ENCODE assay signal across 9 cellular contexts in genomic region chrX:2802376-2803090, GRCh38. TPM values are rescaled to one million over a fixed set of nuclear protein-coding genes. Genes with fewer than 3 reads are reported as not detected.
A peak's percentile ranks its signal among the peaks of the same experiment; 100 is the strongest.
DNase-seq lines count a peak whose midpoint lies in the region; ATAC-seq and TF ChIP-seq lines count a peak whose summit lies in the region.
"Not testable (repeated sequence)": the region's sequence is repeated elsewhere in the genome, so short reads cannot be mapped to it uniquely, and the experiment has no call there.
"Had no signal": no experiment of that assay in that cellular context is flagged by ENCODE, and none has a peak within 500 bp of the region (broad histone marks: within the 10 kb centered on the region; RNA-seq: fewer than 3 reads in every experiment).

No MANE protein-coding gene starts in this region.

- peak overlapping the region; percentile 58 for H2BK12ac ChIP-seq in trophoblast cell (ENCODE audit: low read length)

- H3K9me3 ChIP-seq in HUES6 (ENCODE audit: control insufficient read depth, insufficient read depth, low read depth, low read length); SK-N-SH; trophoblast cell (ENCODE audit: insufficient read depth, low read depth, low read length): not testable (repeated sequence)

- peaks cover 23% of the 10 kb centered on the region for H3K4me1 Mint-ChIP-seq in Calu3 (ENCODE audit: low read depth, unreplicated experiment)

- not testable (repeated sequence) for H4K12ac ChIP-seq in trophoblast cell (ENCODE audit: low read depth, low read length)

- peak overlapping the region; percentile 58 for H2BK120ac ChIP-seq in trophoblast cell (ENCODE audit: insufficient read depth, low read length, poor library complexity)

- peaks cover 53% of the 10 kb centered on the region for H3K4me1 ChIP-seq in HUES6 (ENCODE audit: control insufficient read depth, insufficient read depth, low read length)
- not testable (repeated sequence) for H3K4me1 ChIP-seq in SK-N-SH (ENCODE audit: control insufficient read depth in 1 of 2, insufficient read depth in 2 of 2, low read depth in 1 of 2, low read length in 1 of 2)
- peaks cover 13 to 14% of the 10 kb centered on the region in 2 experiments for H3K4me1 ChIP-seq in trophoblast cell (ENCODE audit: control insufficient read depth in 1 of 2, insufficient read depth in 2 of 2, low read length in 2 of 2)

- H3K36me3 Mint-ChIP-seq in Calu3 (ENCODE audit: insufficient read depth, unreplicated experiment) = not testable (repeated sequence)

- not testable (repeated sequence) for H2AK5ac ChIP-seq in trophoblast cell (ENCODE audit: low read length)

- peak overlapping the region; percentile 51 for H4K91ac ChIP-seq in trophoblast cell (ENCODE audit: low read depth, low read length)

- H3K4me3 ChIP-seq in HUES6 (ENCODE audit: low read depth, low read length); SK-N-SH (ENCODE audit: low read depth in 2 of 2, low read length in 1 of 2); brain microvascular endothelial cell (ENCODE audit: low read depth, low read length); fibroblast of pulmonary artery (replicated peaks; ENCODE audit: low read depth, low read length); trophoblast cell (ENCODE audit: low read depth, low read length): not testable (repeated sequence)

- intact Hi-C loops in Calu3 (cut with micrococcal nuclease; ENCODE audit: unreplicated experiment); left colon (cut with DNase I, micrococcal nuclease): not testable (repeated sequence)

- peak overlapping the region; percentile 7; the same call in 1 of the 2 replicates for H3K4me2 ChIP-seq in SK-N-SH
- not testable (repeated sequence) for H3K4me2 ChIP-seq in trophoblast cell (ENCODE audit: low read length)

- H3K36me3 ChIP-seq in HUES6 (ENCODE audit: control insufficient read depth, insufficient read depth, low read length); SK-N-SH (replicated peaks in 1 of 2; ENCODE audit: control insufficient read depth in 1 of 2, insufficient read depth in 2 of 2, low read length in 1 of 2); brain microvascular endothelial cell (replicated peaks); trophoblast cell (ENCODE audit: control insufficient read depth in 1 of 2, insufficient read depth in 2 of 2, low read length in 2 of 2): not testable (repeated sequence)

- ATAC-seq in left colon = peak; percentile 58

- TF ChIP-seq EP300 in SK-N-SH (IDR thresholded peaks at IDR 0.05; ENCODE audit: borderline replicate concordance in 1 of 2, low read depth in 1 of 2, low read length in 1 of 2) = not testable (repeated sequence)

- not testable (repeated sequence) for H3K9ac ChIP-seq in HUES6 (ENCODE audit: low read length); SK-N-SH; trophoblast cell (ENCODE audit: low read length)

- not testable (repeated sequence) for H3K23ac ChIP-seq in trophoblast cell (ENCODE audit: low read length)

- not testable (repeated sequence) for TF ChIP-seq RAD21 in SK-N-SH (IDR thresholded peaks at IDR 0.05; ENCODE audit: low read length)

- not testable (repeated sequence) for H2AFZ ChIP-seq in SK-N-SH (ENCODE audit: low read depth); trophoblast cell (ENCODE audit: insufficient read depth, low read length, poor library complexity)

- not testable (repeated sequence) for H4K8ac ChIP-seq in trophoblast cell (ENCODE audit: low read depth, low read length)

- POLR2A ChIA-PET in SK-N-SH (lab: Yijun Ruan, JAX) = not testable (repeated sequence)

- H3K4me3 Mint-ChIP-seq in Calu3 (ENCODE audit: low read depth, unreplicated experiment) = peak overlapping the region; percentile 46

- not testable (repeated sequence) for DNase-seq in Calu3, SK-N-SH, left colon
- DNase-seq in brain microvascular endothelial cell (peak; percentile 66), fibroblast of pulmonary artery (ENCODE audit: low read depth) (peak; percentile 36), trophoblast cell (peak in 1 of 2 donors; percentile 3)

- H3K27ac Mint-ChIP-seq in Calu3 (ENCODE audit: unreplicated experiment) = not testable (repeated sequence)

- not testable (repeated sequence) for TF ChIP-seq CTCF in Calu3 (IDR thresholded peaks at IDR 0.05; ENCODE audit: unreplicated experiment); SK-N-SH (IDR thresholded peaks at IDR 0.05); brain microvascular endothelial cell (IDR thresholded peaks at IDR 0.05; ENCODE audit: low read depth, low read length, missing control alignments); fibroblast of pulmonary artery (IDR thresholded peaks at IDR 0.05; ENCODE audit: low read length, missing control alignments)

- H3K27ac ChIP-seq in HUES6 (ENCODE audit: low read depth, low read length) (peak overlapping the region; percentile 75; the same call in 1 of the 2 replicates), SK-N-SH (ENCODE audit: low read depth in 2 of 2, low read length in 1 of 2) (peak overlapping the region in 1 of 2 experiments; percentile 24; a peak in 2 of 4 replicates), brain microvascular endothelial cell (peak overlapping the region; percentile 35), trophoblast cell (ENCODE audit: low read depth, low read length) (peak overlapping the region; percentile 88)

- not testable (repeated sequence) for H3K9me3 Mint-ChIP-seq in Calu3 (ENCODE audit: low read depth, unreplicated experiment)

- H3K79me1 ChIP-seq in trophoblast cell (ENCODE audit: low read length) = peaks cover 17% of the 10 kb centered on the region

- in situ Hi-C loops in brain microvascular endothelial cell (cut with HindIII; ENCODE audit: low pct_ligation_motif_present, low sequenced_read_pairs) = not testable (repeated sequence)

- H3K27me3 Mint-ChIP-seq in Calu3 (ENCODE audit: unreplicated experiment) = not testable (repeated sequence)

- H3K14ac ChIP-seq in trophoblast cell (ENCODE audit: low read length) = not testable (repeated sequence)

- not testable (repeated sequence) for H3K18ac ChIP-seq in trophoblast cell (ENCODE audit: low read length)

- not testable (repeated sequence) for BruUV-seq in Calu3 (replicated peaks; lab: Mats Ljungman, UMichigan)

- H3K4ac ChIP-seq in trophoblast cell (ENCODE audit: low read depth, low read length) = not testable (repeated sequence)

- not testable (repeated sequence) for H4K20me1 ChIP-seq in SK-N-SH (ENCODE audit: insufficient read depth)

- not testable (repeated sequence) for H3K27me3 ChIP-seq in HUES6 (ENCODE audit: control insufficient read depth, insufficient read depth, low read length); SK-N-SH (ENCODE audit: insufficient read depth); brain microvascular endothelial cell (replicated peaks); trophoblast cell (ENCODE audit: insufficient read depth, low read length)

- H2BK5ac ChIP-seq in trophoblast cell (ENCODE audit: low read depth, low read length, poor library complexity) = peak overlapping the region; percentile 39

- peaks cover 16% of the 10 kb centered on the region for H3F3A ChIP-seq in SK-N-SH (replicated peaks; ENCODE audit: insufficient read depth)

- CTCF ChIA-PET in Calu3 (lab: Charles Lee); SK-N-SH (lab: Yijun Ruan, JAX): not testable (repeated sequence)

- WGBS in SK-N-SH (ENCODE audit: low lambda C conversion rate) = 50% methylated on average over 18 of the region's 18 CpGs
- no CpG with 5 or more reads among the region's 18 CpGs for WGBS in trophoblast cell (ENCODE audit: extremely low coverage, insufficient coverage, insufficient read length)

- not testable (repeated sequence) for H3K9me2 ChIP-seq in SK-N-SH

- H3K79me2 ChIP-seq in SK-N-SH (ENCODE audit: insufficient read depth); trophoblast cell (ENCODE audit: control insufficient read depth, insufficient read depth, low read length, poor library complexity): not testable (repeated sequence)

RNA-seq across cellular contexts. Expression of gene GYG2, which starts 26.2 kb away (rescaled TPM):
- 6.9 and 9.0 TPM in 2 replicates for total RNA-seq in Calu3 (2022)
- polyA plus RNA-seq in SK-N-SH (2012; rRNA removed) = 1.6 and 1.8 TPM in 2 replicates
- polyA plus RNA-seq in SK-N-SH (2012; cell fraction: cytosol; rRNA removed) = 1.1 and 1.3 TPM in 2 replicates
- polyA plus RNA-seq in SK-N-SH (2012; cell fraction: nucleus; rRNA removed) = 1.3 and 1.5 TPM in 2 replicates
- 10 to 100 TPM; 11.3 to 23.4 TPM for total RNA-seq in left colon
- polyA plus RNA-seq in trophoblast cell (2013) = 17.8 and 18.9 TPM in 2 replicates
- total RNA-seq: GM12878 had no signal

RNA-seq across cellular contexts. Expression of gene XG, which starts 50.7 kb away (rescaled TPM):
- not detected in 2 replicates for total RNA-seq in Calu3 (2022)
- polyA plus RNA-seq in SK-N-SH (2012; rRNA removed) = 0.42 and 0.76 TPM in 2 replicates
- polyA plus RNA-seq in SK-N-SH (2012; cell fraction: cytosol; rRNA removed) = 0.42 and 0.60 TPM in 2 replicates
- 0.45 and 0.50 TPM in 2 replicates for polyA plus RNA-seq in SK-N-SH (2012; cell fraction: nucleus; rRNA removed)
- total RNA-seq in left colon = under 1 TPM in 1 of 2 donors, not detected in 1; 0.11 TPM
- polyA plus RNA-seq in trophoblast cell (2013) = 0.07 TPM in 2 replicates
- total RNA-seq: GM12878 had no signal
- polyA plus RNA-seq: AG04450, GM12878 had no signal
